Comparison of ENCODE assay signal across 17 cellular contexts in the genomic region with DNA sequence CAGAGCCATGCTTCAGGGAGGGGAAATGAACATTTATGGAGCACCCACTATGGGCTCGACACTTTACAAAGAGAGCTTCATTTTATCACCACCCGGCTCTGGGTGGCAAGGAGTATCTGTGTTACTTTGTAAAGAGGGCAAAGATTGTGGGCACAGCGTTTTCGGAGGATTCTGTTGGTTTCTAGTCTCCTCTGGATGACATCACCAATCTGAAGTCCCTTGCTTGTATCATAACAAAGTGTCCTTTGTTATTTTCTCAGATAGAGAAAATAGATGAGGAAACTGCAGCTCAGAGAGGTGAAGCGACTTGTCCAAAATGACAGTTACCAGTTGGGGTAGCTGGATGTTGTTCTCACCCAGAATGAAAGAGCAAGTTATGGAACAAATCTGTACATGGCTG.
"Had no signal": no experiment of that assay in that cellular context is flagged by ENCODE, and none has a peak within 500 bp of the region (broad histone marks: within the 10 kb centered on the region; RNA-seq: fewer than 3 reads in every experiment).

No MANE protein-coding gene starts in this region.

- H3K36me3 ChIP-seq: left ventricle myocardium inferior, sigmoid colon, spleen, thoracic aorta had no signal

- DNase-seq: activated CD4-positive, alpha-beta T cell treated with anti-CD3 and anti-CD28 coated beads for 36 hours; activated CD4-positive, alpha-beta T cell treated with anti-CD3 and anti-CD28 coated beads, Interleukin-2, amount 50 U/mL, for 48 hours; activated naive CD8-positive, alpha-beta T cell treated with anti-CD3 and anti-CD28 coated beads for 36 hours; activated T-cell treated with anti-CD3 and anti-CD28 coated beads for 4 hours; amniotic stem cell; foreskin fibroblast; kidney glomerular epithelial cell; left ventricle myocardium inferior; nucleus accumbens; sigmoid colon; spleen; stimulated activated CD4-positive, alpha-beta T cell treated with anti-CD3 and anti-CD28 coated beads, Interleukin-4, amount 100 ng/mL, for 4 hours had no signal

- H3K4me3 Mint-ChIP-seq: activated CD4-positive, alpha-beta T cell treated with anti-CD3 and anti-CD28 coated beads for 36 hours; activated naive CD8-positive, alpha-beta T cell treated with anti-CD3 and anti-CD28 coated beads for 36 hours; activated T-helper 1 cell treated with anti-CD3 and anti-CD28 coated beads, Interleukin-12 subunit alpha, Interleukin-12 subunit beta, Interleukin-2, Interleukin-4 antibody, amounts not matched to agents 30 ng/mL and 10 ng/mL and 1 ng/mL, durations not matched to agents 14 hours and 24 hours and 36 hours; naive thymus-derived CD8-positive, alpha-beta T cell; stimulated activated memory B cell treated with anti-CD40 and anti-IgM and Interleukin-4, amounts not matched to agents 10 μg/mL and 1 μg/mL and 100 μg/mL, for 72 hours had no signal

- H3K9me3 Mint-ChIP-seq: activated naive CD8-positive, alpha-beta T cell treated with anti-CD3 and anti-CD28 coated beads for 36 hours; activated T-helper 1 cell treated with anti-CD3 and anti-CD28 coated beads, Interleukin-12 subunit alpha, Interleukin-12 subunit beta, Interleukin-2, Interleukin-4 antibody, amounts not matched to agents 30 ng/mL and 10 ng/mL and 1 ng/mL, durations not matched to agents 14 hours and 24 hours and 36 hours; naive thymus-derived CD8-positive, alpha-beta T cell; stimulated activated memory B cell treated with anti-CD40 and anti-IgM and Interleukin-4, amounts not matched to agents 10 μg/mL and 1 μg/mL and 100 μg/mL, for 72 hours had no signal

- H3K4me3 ChIP-seq: left ventricle myocardium inferior, sigmoid colon, spleen, thoracic aorta had no signal

- ATAC-seq: activated CD4-positive, alpha-beta T cell treated with anti-CD3 and anti-CD28 coated beads for 36 hours; naive thymus-derived CD8-positive, alpha-beta T cell; stimulated activated memory B cell treated with anti-CD40 and anti-IgM and Interleukin-4, amounts not matched to agents 10 μg/mL and 1 μg/mL and 100 μg/mL, for 72 hours had no signal

- H3K9me3 ChIP-seq: left ventricle myocardium inferior, sigmoid colon, spleen, thoracic aorta had no signal

- H3K27ac Mint-ChIP-seq: activated CD4-positive, alpha-beta T cell treated with anti-CD3 and anti-CD28 coated beads for 36 hours; activated naive CD8-positive, alpha-beta T cell treated with anti-CD3 and anti-CD28 coated beads for 36 hours; activated T-helper 1 cell treated with anti-CD3 and anti-CD28 coated beads, Interleukin-12 subunit alpha, Interleukin-12 subunit beta, Interleukin-2, Interleukin-4 antibody, amounts not matched to agents 30 ng/mL and 10 ng/mL and 1 ng/mL, durations not matched to agents 14 hours and 24 hours and 36 hours; naive thymus-derived CD8-positive, alpha-beta T cell; stimulated activated memory B cell treated with anti-CD40 and anti-IgM and Interleukin-4, amounts not matched to agents 10 μg/mL and 1 μg/mL and 100 μg/mL, for 72 hours had no signal

- H3K4me1 Mint-ChIP-seq: activated CD4-positive, alpha-beta T cell treated with anti-CD3 and anti-CD28 coated beads for 36 hours; activated naive CD8-positive, alpha-beta T cell treated with anti-CD3 and anti-CD28 coated beads for 36 hours; stimulated activated memory B cell treated with anti-CD40 and anti-IgM and Interleukin-4, amounts not matched to agents 10 μg/mL and 1 μg/mL and 100 μg/mL, for 72 hours had no signal

- H3K27ac ChIP-seq: epithelial cell of prostate, left ventricle myocardium inferior, spleen, thoracic aorta had no signal

- H3K27me3 ChIP-seq: sigmoid colon had no signal

- H3K27me3 Mint-ChIP-seq: activated CD4-positive, alpha-beta T cell treated with anti-CD3 and anti-CD28 coated beads for 36 hours had no signal

- H3K36me3 Mint-ChIP-seq: activated naive CD8-positive, alpha-beta T cell treated with anti-CD3 and anti-CD28 coated beads for 36 hours; naive thymus-derived CD8-positive, alpha-beta T cell; stimulated activated memory B cell treated with anti-CD40 and anti-IgM and Interleukin-4, amounts not matched to agents 10 μg/mL and 1 μg/mL and 100 μg/mL, for 72 hours had no signal
